In genomic region chr6:38997128-38997761, GRCh38 we compare ENCODE assay signal across 8 cellular contexts. TPM values are rescaled to one million over a fixed set of nuclear protein-coding genes. Genes with fewer than 3 reads are reported as not detected.
DNase-seq lines count a peak whose midpoint lies in the region; ATAC-seq and TF ChIP-seq lines count a peak whose summit lies in the region.

No MANE protein-coding gene starts in this region.

- H3K9me3 ChIP-seq in CD4-positive, alpha-beta T cell (ENCODE audit: control insufficient read depth, low read length): no peaks in the 10 kb centered on the region

- no peaks in the 10 kb centered on the region for H3K9me3 Mint-ChIP-seq in CD4-positive, alpha-beta T cell
- no peaks in the 10 kb centered on the region for H3K9me3 Mint-ChIP-seq in neural crest cell

- H3K27me3 Mint-ChIP-seq in CD4-positive, alpha-beta T cell: peaks cover 51% of the 10 kb centered on the region
- H3K27me3 Mint-ChIP-seq in neural crest cell (ENCODE audit: low read depth): peaks cover 87% of the 10 kb centered on the region

- peaks cover 23% of the 10 kb centered on the region for H3K27me3 ChIP-seq in CD4-positive, alpha-beta T cell (ENCODE audit: control insufficient read depth, insufficient read depth, low read length)
- peaks cover 0 to 58% (median 5%) of the 10 kb centered on the region in 45 donors for H3K27me3 ChIP-seq in dorsolateral prefrontal cortex

- H3K4me1 Mint-ChIP-seq in CD4-positive, alpha-beta T cell (ENCODE audit: low read depth): no peaks in the 10 kb centered on the region
- no peaks in the 10 kb centered on the region for H3K4me1 Mint-ChIP-seq in neural crest cell

- no peaks in the 10 kb centered on the region for H3K36me3 Mint-ChIP-seq in CD4-positive, alpha-beta T cell (ENCODE audit: low read depth)
- no peaks in the 10 kb centered on the region for H3K36me3 Mint-ChIP-seq in neural crest cell (ENCODE audit: low read depth)

- CTCF ChIA-PET in CD4-positive, alpha-beta T cell (lab: Charles Lee): interaction anchor here (0.9 to 1.2 kb wide), 3 partner anchors 306 to 313 kb away, joined by 3 to 5 read pairs (median 4); no protein-coding TSS in a partner anchor
- CTCF ChIA-PET in HEK293T (lab: Yijun Ruan, JAX) (interaction anchor here (0.6 to 3.9 kb wide), 26 partner anchors 9 to 318 kb away, joined by 3 to 28 read pairs (median 4); no protein-coding TSS in a partner anchor), RWPE1 (lab: Yijun Ruan, JAX) (interaction anchor here (1.5 kb wide), 1 partner anchor 32 kb away, joined by 3 read pairs; no protein-coding TSS in a partner anchor)

- no peak overlapping the region for H3K27ac Mint-ChIP-seq in CD4-positive, alpha-beta T cell
- H3K27ac Mint-ChIP-seq in neural crest cell (ENCODE audit: unreplicated experiment): no peak overlapping the region

- no peak overlapping the region for H3K4me3 ChIP-seq in dorsolateral prefrontal cortex

- intact Hi-C loops in CD4-positive, alpha-beta T cell (cut with DNase I, micrococcal nuclease): loop anchor here in 1 of 2 experiments (5.0 kb wide), 1 partner anchor 305 kb away; no protein-coding TSS in a partner anchor
- intact Hi-C loops in dorsolateral prefrontal cortex (cut with DNase I): no loop called here

- POLR2A ChIA-PET in CD4-positive, alpha-beta T cell (lab: Charles Lee): no interaction called here
- POLR2A ChIA-PET in HEK293T (lab: Yijun Ruan, JAX) (interaction anchor here (0.9 to 1.1 kb wide), 2 partner anchors 21 to 117 kb away, joined by 3 read pairs; no protein-coding TSS in a partner anchor), RWPE1 (lab: Yijun Ruan, JAX; ENCODE audit: low non-redundant PET) (no interaction called here)

- H3K4me3 Mint-ChIP-seq in CD4-positive, alpha-beta T cell: no peak overlapping the region
- no peak overlapping the region for H3K4me3 Mint-ChIP-seq in neural crest cell

- TF ChIP-seq CTCF in CD4-positive, alpha-beta T cell (IDR thresholded peaks at IDR 0.05): peak; percentile 38
- TF ChIP-seq CTCF in dorsolateral prefrontal cortex (IDR thresholded peaks at IDR 0.05 in 54 of 56, conservative IDR thresholded peaks at IDR 0.05 in 2 of 56; ENCODE audit: low read depth in 1 of 56, partially characterized antibody in 56 of 56): peak in 29 of 56 donors; percentile 11 to 48 (median 24)
- peak; percentile 67 for TF ChIP-seq CTCF in neural crest cell (conservative IDR thresholded peaks at IDR 0.05)
- TF ChIP-seq CTCF in RWPE1 (conservative IDR thresholded peaks at IDR 0.05; ENCODE audit: low read depth): no peak; the same call in 1 of the 2 replicates

- H3K27ac ChIP-seq in CD4-positive, alpha-beta T cell (ENCODE audit: low read depth, low read length): no peak overlapping the region
- H3K27ac ChIP-seq in dorsolateral prefrontal cortex (no peak overlapping the region), RWPE1 (no peak overlapping the region)

- ATAC-seq in CD4-positive, alpha-beta T cell (ENCODE audit: poor library complexity): no peak
- ATAC-seq in SK-N-SH treated with all-trans-retinoic acid at 6 μM for 48 hours: peak; percentile 67; the same call in 2 of the 3 replicates

- peak in 7 of 10 experiments; percentile 4 to 39 (median 11) for DNase-seq in CD4-positive, alpha-beta T cell
- DNase-seq in HEK293T (ENCODE audit: extremely low spot score) (peak; percentile 71), dorsolateral prefrontal cortex (no peak), neural crest cell (ENCODE audit: low read depth, low spot score) (peak; percentile 36), A172 (ENCODE audit: low spot score) (no peak), epidermal melanocyte (ENCODE audit: insufficient read length, low spot score) (no peak), RWPE1 (ENCODE audit: low spot score) (no peak)

TF ChIP-seq in HEK293T, 16 proteins besides CTCF, POLR2A, EP300 and RAD21:
- TF ChIP-seq TARDBP (IDR thresholded peaks at IDR 0.05) (no peak), FOXM1 (IDR thresholded peaks at IDR 0.05; ENCODE audit: borderline replicate concordance) (no peak), L3MBTL2 (conservative IDR thresholded peaks at IDR 0.05) (no peak), FOXA1 (IDR thresholded peaks at IDR 0.05) (no peak), FOXK2 (IDR thresholded peaks at IDR 0.05) (no peak), ARNT (IDR thresholded peaks at IDR 0.05) (no peak), LEF1 (IDR thresholded peaks at IDR 0.05; ENCODE audit: borderline replicate concordance) (no peak), SP1 (IDR thresholded peaks at IDR 0.05) (no peak), BHLHE40 (IDR thresholded peaks at IDR 0.05; ENCODE audit: borderline replicate concordance) (no peak), NFRKB (IDR thresholded peaks at IDR 0.05) (no peak), HDGF (IDR thresholded peaks at IDR 0.05; ENCODE audit: borderline replicate concordance) (no peak), ZNF384 (IDR thresholded peaks at IDR 0.05) (no peak), CTBP1 (IDR thresholded peaks at IDR 0.05; ENCODE audit: borderline replicate concordance) (no peak), SUZ12 (IDR thresholded peaks at IDR 0.05) (no peak), ELF4 (IDR thresholded peaks at IDR 0.05) (no peak)
- TF ChIP-seq, protein P1, sequence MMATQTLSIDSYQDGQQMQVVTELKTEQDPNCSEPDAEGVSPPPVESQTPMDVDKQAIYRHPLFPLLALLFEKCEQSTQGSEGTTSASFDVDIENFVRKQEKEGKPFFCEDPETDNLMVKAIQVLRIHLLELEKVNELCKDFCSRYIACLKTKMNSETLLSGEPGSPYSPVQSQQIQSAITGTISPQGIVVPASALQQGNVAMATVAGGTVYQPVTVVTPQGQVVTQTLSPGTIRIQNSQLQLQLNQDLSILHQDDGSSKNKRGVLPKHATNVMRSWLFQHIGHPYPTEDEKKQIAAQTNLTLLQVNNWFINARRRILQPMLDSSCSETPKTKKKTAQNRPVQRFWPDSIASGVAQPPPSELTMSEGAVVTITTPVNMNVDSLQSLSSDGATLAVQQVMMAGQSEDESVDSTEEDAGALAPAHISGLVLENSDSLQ (IDR thresholded peaks at IDR 0.05): no peak
TF ChIP-seq in HEK293T: peak in this region for 0.

TF ChIP-seq in SK-N-SH treated with all-trans-retinoic acid at 6 μM for 48 hours, 23 proteins besides CTCF, POLR2A, EP300 and RAD21:
- TF ChIP-seq, protein P2, sequence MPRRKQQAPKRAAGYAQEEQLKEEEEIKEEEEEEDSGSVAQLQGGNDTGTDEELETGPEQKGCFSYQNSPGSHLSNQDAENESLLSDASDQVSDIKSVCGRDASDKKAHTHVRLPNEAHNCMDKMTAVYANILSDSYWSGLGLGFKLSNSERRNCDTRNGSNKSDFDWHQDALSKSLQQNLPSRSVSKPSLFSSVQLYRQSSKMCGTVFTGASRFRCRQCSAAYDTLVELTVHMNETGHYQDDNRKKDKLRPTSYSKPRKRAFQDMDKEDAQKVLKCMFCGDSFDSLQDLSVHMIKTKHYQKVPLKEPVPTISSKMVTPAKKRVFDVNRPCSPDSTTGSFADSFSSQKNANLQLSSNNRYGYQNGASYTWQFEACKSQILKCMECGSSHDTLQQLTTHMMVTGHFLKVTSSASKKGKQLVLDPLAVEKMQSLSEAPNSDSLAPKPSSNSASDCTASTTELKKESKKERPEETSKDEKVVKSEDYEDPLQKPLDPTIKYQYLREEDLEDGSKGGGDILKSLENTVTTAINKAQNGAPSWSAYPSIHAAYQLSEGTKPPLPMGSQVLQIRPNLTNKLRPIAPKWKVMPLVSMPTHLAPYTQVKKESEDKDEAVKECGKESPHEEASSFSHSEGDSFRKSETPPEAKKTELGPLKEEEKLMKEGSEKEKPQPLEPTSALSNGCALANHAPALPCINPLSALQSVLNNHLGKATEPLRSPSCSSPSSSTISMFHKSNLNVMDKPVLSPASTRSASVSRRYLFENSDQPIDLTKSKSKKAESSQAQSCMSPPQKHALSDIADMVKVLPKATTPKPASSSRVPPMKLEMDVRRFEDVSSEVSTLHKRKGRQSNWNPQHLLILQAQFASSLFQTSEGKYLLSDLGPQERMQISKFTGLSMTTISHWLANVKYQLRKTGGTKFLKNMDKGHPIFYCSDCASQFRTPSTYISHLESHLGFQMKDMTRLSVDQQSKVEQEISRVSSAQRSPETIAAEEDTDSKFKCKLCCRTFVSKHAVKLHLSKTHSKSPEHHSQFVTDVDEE (CRISPR knock-in tag; IDR thresholded peaks at IDR 0.05): no peak
- TF ChIP-seq CREB5 (CRISPR knock-in tag; IDR thresholded peaks at IDR 0.05; ENCODE audit: low read depth) (no peak), ZFP30 (CRISPR knock-in tag; IDR thresholded peaks at IDR 0.05) (no peak), GLIS3 (CRISPR knock-in tag; IDR thresholded peaks at IDR 0.05) (no peak), SNAI2 (CRISPR knock-in tag; IDR thresholded peaks at IDR 0.05) (no peak), ISL1 (CRISPR knock-in tag; IDR thresholded peaks at IDR 0.05) (no peak), OSR1 (CRISPR knock-in tag; IDR thresholded peaks at IDR 0.05) (no peak), ZNF70 (CRISPR knock-in tag; IDR thresholded peaks at IDR 0.05) (no peak)
- TF ChIP-seq, protein P3, sequence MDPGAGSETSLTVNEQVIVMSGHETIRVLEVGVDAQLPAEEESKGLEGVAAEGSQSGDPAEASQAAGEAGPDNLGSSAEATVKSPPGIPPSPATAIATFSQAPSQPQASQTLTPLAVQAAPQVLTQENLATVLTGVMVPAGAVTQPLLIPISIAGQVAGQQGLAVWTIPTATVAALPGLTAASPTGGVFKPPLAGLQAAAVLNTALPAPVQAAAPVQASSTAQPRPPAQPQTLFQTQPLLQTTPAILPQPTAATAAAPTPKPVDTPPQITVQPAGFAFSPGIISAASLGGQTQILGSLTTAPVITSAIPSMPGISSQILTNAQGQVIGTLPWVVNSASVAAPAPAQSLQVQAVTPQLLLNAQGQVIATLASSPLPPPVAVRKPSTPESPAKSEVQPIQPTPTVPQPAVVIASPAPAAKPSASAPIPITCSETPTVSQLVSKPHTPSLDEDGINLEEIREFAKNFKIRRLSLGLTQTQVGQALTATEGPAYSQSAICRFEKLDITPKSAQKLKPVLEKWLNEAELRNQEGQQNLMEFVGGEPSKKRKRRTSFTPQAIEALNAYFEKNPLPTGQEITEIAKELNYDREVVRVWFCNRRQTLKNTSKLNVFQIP (CRISPR knock-in tag; IDR thresholded peaks at IDR 0.05; ENCODE audit: borderline replicate concordance, low read depth): no peak

RNA-seq across cellular contexts. Expression of gene GLP1R, which starts 51.3 kb away (rescaled TPM):
- not detected for total RNA-seq in CD4-positive, alpha-beta T cell
- total RNA-seq in dorsolateral prefrontal cortex (1 to 10 TPM in 5 of 120 experiments, under 1 TPM in 90, not detected in 25; 0.14 to 2.8 (median 0.34) TPM), neural crest cell (0.65 and 0.89 TPM in 2 replicates)
- total RNA-seq in A172 (2014; rRNA removed; shearing (Covaris generic)): not detected in 2 replicates

Comparison
In these comparisons a context has a peak if more than half of its experiments do, and no peak if none do; other contexts are left out.
1. DNase-seq: peak in CD4-positive, alpha-beta T cell (7 of 10), HEK293T (single experiment) and neural crest cell (single experiment); none in dorsolateral prefrontal cortex (0 of 10), A172 (single experiment), epidermal melanocyte (single experiment) and RWPE1 (single experiment).